Comparison of ENCODE assay signal across 1 cellular context in the genomic region with DNA sequence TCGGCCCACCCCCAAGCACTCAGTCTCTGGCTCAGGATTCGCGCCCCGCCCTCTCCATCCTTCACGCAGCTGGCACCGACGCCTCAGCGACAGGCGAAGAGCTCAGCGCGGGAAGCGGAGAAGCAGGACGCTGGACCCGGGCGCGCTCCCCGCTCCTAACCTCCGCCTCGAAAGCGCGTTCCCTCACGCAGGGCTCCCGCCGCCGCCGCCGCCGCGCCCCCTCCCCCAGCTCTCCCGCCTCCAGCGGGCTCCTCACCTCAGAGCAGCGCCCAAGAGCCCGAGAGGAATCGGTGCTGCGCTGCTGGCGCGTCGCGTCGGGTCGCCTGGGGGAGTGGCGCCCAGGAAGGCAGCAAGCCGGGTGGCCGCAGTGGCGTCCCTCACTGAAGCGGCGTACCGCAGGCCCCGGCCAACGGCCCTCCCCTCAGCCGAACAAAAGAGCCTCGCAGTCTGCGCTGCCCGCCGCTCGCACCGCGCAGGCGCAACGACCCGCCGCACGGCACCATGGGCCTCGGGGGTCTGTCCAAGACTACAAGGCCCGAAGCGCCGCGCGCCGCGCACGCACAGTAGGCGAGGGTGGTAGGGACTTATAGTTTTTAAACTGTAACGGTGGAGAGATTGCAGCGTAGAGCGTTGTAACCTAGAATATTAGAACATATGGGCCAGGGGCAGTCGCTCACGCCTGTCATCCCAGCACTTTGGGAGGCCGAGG.
TF ChIP-seq lines count a peak whose summit lies in the region.

CBX1 (minus strand) TSS at position 467 of the 709 bp plus-strand sequence. CDS start 24,474 bp downstream, outside the sequence.

TF ChIP-seq in HCT116, 20 proteins besides CTCF, POLR2A, EP300 and RAD21 (continued from another document):
- peak; percentile 46 for TF ChIP-seq TCF7L2 (IDR thresholded peaks at IDR 0.05; ENCODE audit: borderline replicate concordance, extremely low read depth, insufficient read depth, insufficient read length)
- TF ChIP-seq, protein P1, sequence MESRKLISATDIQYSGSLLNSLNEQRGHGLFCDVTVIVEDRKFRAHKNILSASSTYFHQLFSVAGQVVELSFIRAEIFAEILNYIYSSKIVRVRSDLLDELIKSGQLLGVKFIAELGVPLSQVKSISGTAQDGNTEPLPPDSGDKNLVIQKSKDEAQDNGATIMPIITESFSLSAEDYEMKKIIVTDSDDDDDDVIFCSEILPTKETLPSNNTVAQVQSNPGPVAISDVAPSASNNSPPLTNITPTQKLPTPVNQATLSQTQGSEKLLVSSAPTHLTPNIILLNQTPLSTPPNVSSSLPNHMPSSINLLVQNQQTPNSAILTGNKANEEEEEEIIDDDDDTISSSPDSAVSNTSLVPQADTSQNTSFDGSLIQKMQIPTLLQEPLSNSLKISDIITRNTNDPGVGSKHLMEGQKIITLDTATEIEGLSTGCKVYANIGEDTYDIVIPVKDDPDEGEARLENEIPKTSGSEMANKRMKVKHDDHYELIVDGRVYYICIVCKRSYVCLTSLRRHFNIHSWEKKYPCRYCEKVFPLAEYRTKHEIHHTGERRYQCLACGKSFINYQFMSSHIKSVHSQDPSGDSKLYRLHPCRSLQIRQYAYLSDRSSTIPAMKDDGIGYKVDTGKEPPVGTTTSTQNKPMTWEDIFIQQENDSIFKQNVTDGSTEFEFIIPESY (IDR thresholded peaks at IDR 0.05; ENCODE audit: extremely low read depth, insufficient replicate concordance, low read length): no peak
- TF ChIP-seq SIN3A (IDR thresholded peaks at IDR 0.05; ENCODE audit: low read depth): peak; percentile 55
TF ChIP-seq in HCT116: peak in this region for 7.
